Comparison of ENCODE assay signal across 14 cellular contexts in genomic region chr19:7611541-7612279, GRCh38. TPM values are rescaled to one million over a fixed set of nuclear protein-coding genes. Genes with fewer than 3 reads are reported as not detected.
DNase-seq lines count a peak whose midpoint lies in the region; ATAC-seq, FAIRE-seq and TF ChIP-seq lines count a peak whose summit lies in the region.
"Had no signal": no experiment of that assay in that cellular context is flagged by ENCODE, and none has a peak within 500 bp of the region (broad histone marks: within the 10 kb centered on the region; RNA-seq: fewer than 3 reads in every experiment).

No MANE protein-coding gene starts in this region.

- TF ChIP-seq CTCF in GM23338 (conservative IDR thresholded peaks at IDR 0.05; ENCODE audit: low read depth in 2 of 2) (no peak), GM12878 (IDR thresholded peaks at IDR 0.05 in 2 of 3, conservative IDR thresholded peaks at IDR 0.05 in 1 of 3; ENCODE audit: control insufficient read depth in 2 of 3, extremely low read depth in 1 of 3, insufficient read depth in 1 of 3, low read depth in 3 of 3, low read length in 3 of 3) (no peak), right lobe of liver (IDR thresholded peaks at IDR 0.05) (no peak)

- no peak overlapping the region for H3K4me3 Mint-ChIP-seq in GM23338

- H3K9ac ChIP-seq in GM12878 (ENCODE audit: control insufficient read depth, insufficient read depth, low read length) = no peak overlapping the region

- ATAC-seq in GM23338 (no peak), GM12878 (no peak), right lobe of liver (peak in 1 of 4 donors; percentile 3), GM18505 (IDR thresholded peaks at IDR 0.05; ENCODE audit: unreplicated experiment) (no peak), HG03159 (IDR thresholded peaks at IDR 0.05; ENCODE audit: unreplicated experiment) (no peak)

- intact Hi-C loops in GM12878 (cut with micrococcal nuclease; ENCODE audit: unreplicated experiment) (no loop called here), right lobe of liver (cut with DNase I) (no loop called here)

- H3K79me2 ChIP-seq in GM23338 (replicated peaks; ENCODE audit: insufficient read depth) (no peaks in the 10 kb centered on the region), GM12878 (ENCODE audit: control insufficient read depth, insufficient read depth, low read length) (no peaks in the 10 kb centered on the region)

- H3K4me2 ChIP-seq in GM23338 (no peak overlapping the region), GM12878 (ENCODE audit: control insufficient read depth, insufficient read depth) (no peak overlapping the region)

- no peak overlapping the region for H3K27ac ChIP-seq in GM23338 (ENCODE audit: low read depth)
- H3K27ac ChIP-seq in GM12878 (ENCODE audit: control insufficient read depth, insufficient read depth) = no peak overlapping the region
- no peak overlapping the region for H3K27ac ChIP-seq in right lobe of liver
- H3K27ac ChIP-seq: C4-2B had no signal

- H3K4me3 ChIP-seq in GM23338 (no peak overlapping the region), GM12878 (no peak overlapping the region), right lobe of liver (no peak overlapping the region)

- no TSS peak for BruUV-seq in GM12878 (replicated peaks; lab: Mats Ljungman, UMichigan)

- no peaks in the 10 kb centered on the region for H3K4me1 ChIP-seq in GM23338 (ENCODE audit: insufficient read depth)
- no peaks in the 10 kb centered on the region for H3K4me1 ChIP-seq in GM12878 (ENCODE audit: control insufficient read depth, insufficient read depth, low read length)
- H3K4me1 ChIP-seq in right lobe of liver = no peaks in the 10 kb centered on the region

- H3K27ac Mint-ChIP-seq in GM23338 = no peak overlapping the region

- in situ Hi-C loops in GM12878 (cut with MboI) = no loop called here

- RAD21 ChIA-PET in GM12878 (lab: Charles Lee; ENCODE audit: unreplicated experiment) = no interaction called here

- no peak for DNase-seq in GM23338 (ENCODE audit: low spot score)
- DNase-seq in GM12878 (ENCODE audit: low read depth, low spot score) = no peak
- DNase-seq in right lobe of liver = peak in 2 of 3 donors; percentile 16 to 45
- DNase-seq in NCI-H774 (lab: John Stamatoyannopoulos, UW) = no peak
- DNase-seq: H7, IMR-90, NCI-H187, OCI-M1, RPMI8226 had no signal

- SMC1A ChIA-PET in GM12878 (lab: Charles Lee; ENCODE audit: uncharacterized antibody, unreplicated experiment) = no interaction called here

- no peaks in the 10 kb centered on the region for H3K9me3 Mint-ChIP-seq in GM23338

- peaks cover 3% of the 10 kb centered on the region for H3K27me3 Mint-ChIP-seq in GM23338 (ENCODE audit: insufficient read depth, low read depth, poor library complexity)

- H3K36me3 ChIP-seq in GM23338 (ENCODE audit: insufficient read depth) (no peaks in the 10 kb centered on the region; the same call in 1 of the 2 replicates), GM12878 (ENCODE audit: control insufficient read depth in 2 of 2, insufficient read depth in 2 of 2, low read length in 1 of 2) (no peaks in the 10 kb centered on the region), right lobe of liver (peaks cover 0 to 43% (median 11%) of the 10 kb centered on the region in 4 donors)

- H3K4me1 Mint-ChIP-seq in GM23338 = peaks cover under 1% of the 10 kb centered on the region; the same call in 1 of the 3 replicates

- FAIRE-seq in GM12878 (lab: Jason Lieb, UNC) = no peak

- H3K9me3 ChIP-seq in GM12878 (replicated peaks; ENCODE audit: control insufficient read depth, insufficient read depth, low read length) = no peaks in the 10 kb centered on the region
- H3K9me3 ChIP-seq in right lobe of liver = no peaks in the 10 kb centered on the region

- peaks cover 4% of the 10 kb centered on the region; the same call in 1 of the 2 replicates for H4K20me1 ChIP-seq in GM23338 (replicated peaks; ENCODE audit: insufficient read depth)
- no peaks in the 10 kb centered on the region for H4K20me1 ChIP-seq in GM12878 (ENCODE audit: control insufficient read depth, insufficient read depth)

- H3K36me3 Mint-ChIP-seq in GM23338 (ENCODE audit: low read depth) = peaks cover 24% of the 10 kb centered on the region

- H3K27me3 ChIP-seq in GM23338 (ENCODE audit: insufficient read depth) (no peaks in the 10 kb centered on the region), GM12878 (replicated peaks in 1 of 2; ENCODE audit: control insufficient read depth in 2 of 2, insufficient read depth in 2 of 2, low read length in 1 of 2) (no peaks in the 10 kb centered on the region), right lobe of liver (no peaks in the 10 kb centered on the region)

- no peak overlapping the region for H2AFZ ChIP-seq in GM23338
- no peak overlapping the region for H2AFZ ChIP-seq in GM12878 (ENCODE audit: control insufficient read depth, low read depth, low read length)

- H3F3A ChIP-seq in GM23338 (replicated peaks; ENCODE audit: low read depth) = no peaks in the 10 kb centered on the region

- no peak for TF ChIP-seq RAD21 in GM12878 (IDR thresholded peaks at IDR 0.05; ENCODE audit: insufficient read depth, low read depth, low read length)

- 48% methylated on average over 27 of the region's 41 CpGs for WGBS in GM12878 (ENCODE audit: insufficient coverage, insufficient replicate concordance, low lambda C conversion rate, missing lambda C conversion rate)
- WGBS in right lobe of liver (ENCODE audit: insufficient coverage, low coverage, low lambda C conversion rate, missing lambda C conversion rate) = no CpG with 5 or more reads among the region's 41 CpGs

- TF ChIP-seq EP300 in GM12878 (IDR thresholded peaks at IDR 0.05; ENCODE audit: borderline replicate concordance in 1 of 2, control insufficient read depth in 1 of 2, low read depth in 2 of 2, low read length in 2 of 2) = no peak

- POLR2A ChIA-PET in GM12878 (lab: Charles Lee) = no interaction called here

- TF ChIP-seq POLR2A in GM12878 (IDR thresholded peaks at IDR 0.05; ENCODE audit: low read depth, low read length) (no peak), right lobe of liver (IDR thresholded peaks at IDR 0.05) (no peak), GM18505 (IDR thresholded peaks at IDR 0.05; ENCODE audit: borderline replicate concordance, extremely low read depth, insufficient read depth, insufficient read length) (no peak)

- H3K9me2 ChIP-seq in GM23338 (ENCODE audit: insufficient read depth) = no peaks in the 10 kb centered on the region

- CTCF ChIA-PET in GM12878 (lab: Yijun Ruan, JAX) = no interaction called here

RNA-seq across cellular contexts. Expression of gene CAMSAP3, which starts 16.0 kb away (rescaled TPM):
- 29.9 and 32.2 TPM in 2 replicates for total RNA-seq in GM23338 (2014; rRNA removed; shearing (Covaris generic))
- 6.4 and 10.2 TPM in 2 replicates for polyA plus RNA-seq in GM23338 (2016; fragmentation: Nextera tagmentation; extraction: Ambion mirVana)
- total RNA-seq in GM12878 (2013; cell fraction: nucleolus; rRNA removed) = 3.7 and 5.0 TPM in 2 replicates
- total RNA-seq in GM12878 (2014; rRNA removed) = 1.1 and 1.9 TPM in 2 replicates
- 0.64 and 0.72 TPM in 2 replicates for total RNA-seq in GM12878 (2014; rRNA removed; fragmentation: Illumina TruSeq; extraction: Trizol)
- 5.6 and 6.3 TPM in 2 replicates for total RNA-seq in GM12878 (2021)
- 0.30 TPM for polyA plus RNA-seq in GM12878 (2011; ENCODE audit: low read depth)
- 0.23 and 0.72 TPM in 2 replicates for polyA plus RNA-seq in GM12878 (2011; rRNA removed)
- polyA plus RNA-seq in GM12878 (2011; cell fraction: cytosol; rRNA removed) = 0.73 and 0.85 TPM in 2 replicates
- 6.8 and 8.1 TPM in 2 replicates for polyA plus RNA-seq in GM12878 (2011; cell fraction: nucleus; rRNA removed)
- 1.9 and 2.6 TPM in 2 replicates for polyA plus RNA-seq in GM12878 (2012)
- 0.75 and 3.3 TPM in 2 replicates for polyA plus RNA-seq in GM12878 (2014; fragmentation: Illumina TruSeq; extraction: Trizol)
- under 1 TPM; 0.03 to 0.22 TPM for polyA plus RNA-seq in GM12878 (2014; fragmentation: Nextera tagmentation; extraction: Ambion mirVana)
- 1.9 and 3.9 TPM in 2 replicates for polyA plus RNA-seq in GM12878 (2014; rRNA removed)
- polyA plus RNA-seq in GM12878 (2016; fragmentation: Nextera tagmentation; extraction: Ambion mirVana) = under 1 TPM; 0.37 to 0.47 TPM
- polyA minus RNA-seq in GM12878 (2011; rRNA and poly(A)+ RNA removed) = 0.37 and 1.1 TPM in 2 replicates
- 1.6 and 2.1 TPM in 2 replicates for polyA minus RNA-seq in GM12878 (2011; cell fraction: cytosol; rRNA and poly(A)+ RNA removed)
- 1.1 and 2.1 TPM in 2 replicates for polyA minus RNA-seq in GM12878 (2011; cell fraction: nucleus; rRNA and poly(A)+ RNA removed)
- 10 to 100 TPM; 21.8 to 31.9 (median 23.4) TPM for total RNA-seq in right lobe of liver
- total RNA-seq: IMR-90, LHCN-M2 had no signal
- polyA plus RNA-seq: IMR-90 had no signal

RNA-seq across cellular contexts. Expression of gene XAB2, which starts 17.6 kb away (rescaled TPM):
- 65.2 and 69.0 TPM in 2 replicates for total RNA-seq in GM23338 (2014; rRNA removed; shearing (Covaris generic))
- polyA plus RNA-seq in GM23338 (2016; fragmentation: Nextera tagmentation; extraction: Ambion mirVana) (18.4 and 20.0 TPM in 2 replicates), GM12878 (2011; rRNA removed) (9.3 and 28.5 TPM in 2 replicates), GM12878 (2014; fragmentation: Illumina TruSeq; extraction: Trizol) (2.3 and 11.3 TPM in 2 replicates), GM12878 (2014; fragmentation: Nextera tagmentation; extraction: Ambion mirVana) (under 1 TPM; 0.34 to 0.66 TPM), GM12878 (2014; rRNA removed) (38.1 and 43.5 TPM in 2 replicates), GM12878 (2016; fragmentation: Nextera tagmentation; extraction: Ambion mirVana) (10 to 100 TPM; 17.3 to 20.4 TPM)
- 33.5 and 37.0 TPM in 2 replicates for total RNA-seq in GM12878 (2013; cell fraction: nucleolus; rRNA removed)
- total RNA-seq in GM12878 (2014; rRNA removed) (29.6 and 41.5 TPM in 2 replicates), GM12878 (2014; rRNA removed; fragmentation: Illumina TruSeq; extraction: Trizol) (13.5 and 15.3 TPM in 2 replicates), GM12878 (2021) (42.9 and 45.1 TPM in 2 replicates), right lobe of liver (10 to 100 TPM; 12.8 to 21.3 (median 17.8) TPM)
- polyA plus RNA-seq in GM12878 (2011; ENCODE audit: low read depth) = 14.8 TPM
- 38.1 and 53.8 TPM in 2 replicates for polyA plus RNA-seq in GM12878 (2011; cell fraction: cytosol; rRNA removed)
- 131 and 151 TPM in 2 replicates for polyA plus RNA-seq in GM12878 (2011; cell fraction: nucleus; rRNA removed)
- polyA plus RNA-seq in GM12878 (2012) = 39.2 and 44.4 TPM in 2 replicates
- polyA minus RNA-seq in GM12878 (2011; rRNA and poly(A)+ RNA removed) = 46.3 and 67.8 TPM in 2 replicates
- polyA minus RNA-seq in GM12878 (2011; cell fraction: cytosol; rRNA and poly(A)+ RNA removed) = 31.8 and 32.5 TPM in 2 replicates
- 25.0 and 39.0 TPM in 2 replicates for polyA minus RNA-seq in GM12878 (2011; cell fraction: nucleus; rRNA and poly(A)+ RNA removed)

RNA-seq across cellular contexts. Expression of gene PET100, which starts 17.9 kb away (rescaled TPM):
- total RNA-seq in GM23338 (2014; rRNA removed; shearing (Covaris generic)) = 8.6 and 9.9 TPM in 2 replicates
- polyA plus RNA-seq in GM23338 (2016; fragmentation: Nextera tagmentation; extraction: Ambion mirVana) = 636 and 765 TPM in 2 replicates
- total RNA-seq in GM12878 (2013; cell fraction: nucleolus; rRNA removed) = 5.1 and 12.9 TPM in 2 replicates
- total RNA-seq in GM12878 (2014; rRNA removed) = 47.0 and 60.8 TPM in 2 replicates
- 90.7 and 92.9 TPM in 2 replicates for total RNA-seq in GM12878 (2014; rRNA removed; fragmentation: Illumina TruSeq; extraction: Trizol)
- total RNA-seq in GM12878 (2021) = 156 and 159 TPM in 2 replicates
- 19.6 TPM for polyA plus RNA-seq in GM12878 (2011; ENCODE audit: low read depth)
- 73.8 and 108 TPM in 2 replicates for polyA plus RNA-seq in GM12878 (2011; rRNA removed)
- polyA plus RNA-seq in GM12878 (2011; cell fraction: cytosol; rRNA removed) = 20.6 and 26.3 TPM in 2 replicates
- 19.2 and 38.5 TPM in 2 replicates for polyA plus RNA-seq in GM12878 (2011; cell fraction: nucleus; rRNA removed)
- polyA plus RNA-seq in GM12878 (2012) = 82.4 and 139 TPM in 2 replicates
- 47.3 and 85.6 TPM in 2 replicates for polyA plus RNA-seq in GM12878 (2014; fragmentation: Illumina TruSeq; extraction: Trizol)
- 100 to 1,000 TPM; 353 to 462 TPM for polyA plus RNA-seq in GM12878 (2014; fragmentation: Nextera tagmentation; extraction: Ambion mirVana)
- 66.0 and 79.5 TPM in 2 replicates for polyA plus RNA-seq in GM12878 (2014; rRNA removed)
- polyA plus RNA-seq in GM12878 (2016; fragmentation: Nextera tagmentation; extraction: Ambion mirVana) = 100 to 1,000 TPM; 332 to 386 TPM
- 3.7 and 9.2 TPM in 2 replicates for polyA minus RNA-seq in GM12878 (2011; rRNA and poly(A)+ RNA removed)
- polyA minus RNA-seq in GM12878 (2011; cell fraction: cytosol; rRNA and poly(A)+ RNA removed) = 2.5 and 12.3 TPM in 2 replicates
- polyA minus RNA-seq in GM12878 (2011; cell fraction: nucleus; rRNA and poly(A)+ RNA removed) = 3.7 and 8.1 TPM in 2 replicates
- total RNA-seq in right lobe of liver = 10 to 100 TPM in 4 of 6 experiments, 1 to 10 TPM in 2; 6.8 to 83.9 (median 56.5) TPM

RNA-seq across cellular contexts. Expression of gene PCP2, which starts 21.8 kb away (rescaled TPM):
- not detected in 2 replicates for total RNA-seq in GM23338 (2014; rRNA removed; shearing (Covaris generic))
- polyA plus RNA-seq in GM23338 (2016; fragmentation: Nextera tagmentation; extraction: Ambion mirVana) (0.40 TPM in 1 of 2 replicates, not detected in the other), GM12878 (2011; rRNA removed) (0.19 TPM in 1 of 2 replicates, not detected in the other), GM12878 (2014; fragmentation: Illumina TruSeq; extraction: Trizol) (0.10 TPM in 1 of 2 replicates, not detected in the other), GM12878 (2014; fragmentation: Nextera tagmentation; extraction: Ambion mirVana) (not detected), GM12878 (2014; rRNA removed) (0.15 and 0.31 TPM in 2 replicates), GM12878 (2016; fragmentation: Nextera tagmentation; extraction: Ambion mirVana) (not detected)
- not detected in 2 replicates for total RNA-seq in GM12878 (2013; cell fraction: nucleolus; rRNA removed)
- total RNA-seq in GM12878 (2014; rRNA removed) (not detected in 2 replicates), GM12878 (2014; rRNA removed; fragmentation: Illumina TruSeq; extraction: Trizol) (0.31 TPM in 1 of 2 replicates, not detected in the other), GM12878 (2021) (0.27 and 0.62 TPM in 2 replicates), right lobe of liver (1 to 10 TPM in 1 of 6 experiments, under 1 TPM in 2, not detected in 3; 0.90 to 1.5 (median 0.95) TPM)
- polyA plus RNA-seq in GM12878 (2011; ENCODE audit: low read depth) = not detected
- 0.22 and 0.59 TPM in 2 replicates for polyA plus RNA-seq in GM12878 (2011; cell fraction: cytosol; rRNA removed)
- 2.7 and 3.9 TPM in 2 replicates for polyA plus RNA-seq in GM12878 (2011; cell fraction: nucleus; rRNA removed)
- polyA plus RNA-seq in GM12878 (2012) = 2.7 and 4.4 TPM in 2 replicates
- polyA minus RNA-seq in GM12878 (2011; rRNA and poly(A)+ RNA removed) = not detected in 2 replicates
- not detected in 2 replicates for polyA minus RNA-seq in GM12878 (2011; cell fraction: cytosol; rRNA and poly(A)+ RNA removed)
- not detected in 2 replicates for polyA minus RNA-seq in GM12878 (2011; cell fraction: nucleus; rRNA and poly(A)+ RNA removed)
- total RNA-seq: H7, HT-29, IMR-90, LHCN-M2 had no signal
- polyA plus RNA-seq: IMR-90 had no signal

RNA-seq across cellular contexts. Expression of gene STXBP2, which starts 25.2 kb away (rescaled TPM):
- 37.6 and 55.8 TPM in 2 replicates for total RNA-seq in GM23338 (2014; rRNA removed; shearing (Covaris generic))
- polyA plus RNA-seq in GM23338 (2016; fragmentation: Nextera tagmentation; extraction: Ambion mirVana) = 42.6 and 45.0 TPM in 2 replicates
- total RNA-seq in GM12878 (2013; cell fraction: nucleolus; rRNA removed) = 72.6 and 93.2 TPM in 2 replicates
- 38.9 and 48.5 TPM in 2 replicates for total RNA-seq in GM12878 (2014; rRNA removed)
- 27.2 and 27.4 TPM in 2 replicates for total RNA-seq in GM12878 (2014; rRNA removed; fragmentation: Illumina TruSeq; extraction: Trizol)
- total RNA-seq in GM12878 (2021) = 106 and 111 TPM in 2 replicates
- polyA plus RNA-seq in GM12878 (2011; ENCODE audit: low read depth) = 75.4 TPM
- polyA plus RNA-seq in GM12878 (2011; rRNA removed) = 52.5 and 74.3 TPM in 2 replicates
- polyA plus RNA-seq in GM12878 (2011; cell fraction: cytosol; rRNA removed) = 67.0 and 97.4 TPM in 2 replicates
- 391 and 432 TPM in 2 replicates for polyA plus RNA-seq in GM12878 (2011; cell fraction: nucleus; rRNA removed)
- polyA plus RNA-seq in GM12878 (2012) = 121 and 140 TPM in 2 replicates
- polyA plus RNA-seq in GM12878 (2014; fragmentation: Illumina TruSeq; extraction: Trizol) = 23.3 and 43.9 TPM in 2 replicates
- polyA plus RNA-seq in GM12878 (2014; fragmentation: Nextera tagmentation; extraction: Ambion mirVana) = 10 to 100 TPM in 1 of 2 experiments, 1 to 10 TPM in 1; 2.6 to 11.9 TPM
- polyA plus RNA-seq in GM12878 (2014; rRNA removed) = 103 and 119 TPM in 2 replicates
- 10 to 100 TPM; 95.3 to 96.5 TPM for polyA plus RNA-seq in GM12878 (2016; fragmentation: Nextera tagmentation; extraction: Ambion mirVana)
- polyA minus RNA-seq in GM12878 (2011; rRNA and poly(A)+ RNA removed) = 265 and 650 TPM in 2 replicates
- 52.2 and 53.7 TPM in 2 replicates for polyA minus RNA-seq in GM12878 (2011; cell fraction: cytosol; rRNA and poly(A)+ RNA removed)
- polyA minus RNA-seq in GM12878 (2011; cell fraction: nucleus; rRNA and poly(A)+ RNA removed) = 109 and 189 TPM in 2 replicates
- 10 to 100 TPM; 27.5 to 45.7 (median 39.1) TPM for total RNA-seq in right lobe of liver

Comparison
In these comparisons a context has a peak if more than half of its experiments do, and no peak if none do; other contexts are left out.
1. DNase-seq: peak in right lobe of liver (2 of 3); none in GM23338 (single experiment), GM12878 (single experiment) and NCI-H774 (single experiment).